Comparison of ENCODE assay signal across 17 cellular contexts in the genomic region with DNA sequence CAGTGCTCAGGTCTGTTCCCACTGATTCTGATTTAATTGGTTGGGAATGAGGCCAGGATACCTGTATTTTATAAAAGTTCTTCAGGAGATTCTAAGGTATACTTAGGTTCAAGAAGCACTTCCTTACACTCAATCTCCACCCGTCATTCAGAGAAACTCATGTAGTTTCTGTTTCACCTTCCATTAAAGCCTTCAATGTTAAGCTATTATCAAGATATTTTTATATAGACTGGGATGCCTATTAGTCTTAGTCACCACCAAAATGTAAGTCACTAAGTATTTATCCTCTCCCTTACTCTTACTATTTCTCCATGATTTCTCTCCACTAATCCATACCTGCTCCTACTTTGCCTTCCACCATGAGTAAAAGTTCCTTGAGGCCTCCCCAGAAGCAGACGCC. TPM values are rescaled to one million over a fixed set of nuclear protein-coding genes. Genes with fewer than 3 reads are reported as not detected.
A peak's percentile ranks its signal among the peaks of the same experiment; 100 is the strongest.
DNase-seq lines count a peak whose midpoint lies in the region; ATAC-seq and TF ChIP-seq lines count a peak whose summit lies in the region.
"Had no signal": no experiment of that assay in that cellular context is flagged by ENCODE, and none has a peak within 500 bp of the region (broad histone marks: within the 10 kb centered on the region; RNA-seq: fewer than 3 reads in every experiment).

No MANE protein-coding gene starts in this region.

- TF ChIP-seq CTCF in RWPE1 (conservative IDR thresholded peaks at IDR 0.05; ENCODE audit: low read depth) (no peak), foreskin keratinocyte (conservative IDR thresholded peaks at IDR 0.05) (no peak), spleen (IDR thresholded peaks at IDR 0.05 in 8 of 11, conservative IDR thresholded peaks at IDR 0.05 in 3 of 11) (no peak), tibial nerve (IDR thresholded peaks at IDR 0.05) (no peak)

- intact Hi-C loops in spleen (cut with DNase I; ENCODE audit: low total_unique reads), result no loop called here

- H3K9me3 ChIP-seq in spleen, result no peaks in the 10 kb centered on the region
- no peaks in the 10 kb centered on the region for H3K9me3 ChIP-seq in tibial nerve
- H3K9me3 ChIP-seq: neutrophil, right atrium auricular region had no signal

- H3K27me3 ChIP-seq in foreskin keratinocyte (no peaks in the 10 kb centered on the region), spleen (replicated peaks in 1 of 7) (no peaks in the 10 kb centered on the region), tibial nerve (no peaks in the 10 kb centered on the region)
- H3K27me3 ChIP-seq: neutrophil, right atrium auricular region had no signal

- ATAC-seq in GM18498 (IDR thresholded peaks at IDR 0.05; ENCODE audit: unreplicated experiment) (peak; percentile 54), foreskin keratinocyte (peak; percentile 59)

- no peak for TF ChIP-seq EP300 in tibial nerve (IDR thresholded peaks at IDR 0.05)

- H3K27ac ChIP-seq in RWPE1, result no peak overlapping the region
- peak overlapping the region; percentile 21 for H3K27ac ChIP-seq in foreskin keratinocyte
- peak overlapping the region in 5 of 8 donors; percentile 20 to 68 (median 63) for H3K27ac ChIP-seq in spleen
- H3K27ac ChIP-seq in tibial nerve, result no peak overlapping the region
- H3K27ac ChIP-seq: neutrophil, right atrium auricular region had no signal

- CTCF ChIA-PET in RWPE1 (lab: Yijun Ruan, JAX), result no interaction called here

- DNase-seq in RWPE1 (ENCODE audit: low spot score) (peak; percentile 66), foreskin keratinocyte (peak in 1 of 2 donors; percentile 59), spleen (no peak), NCI-H1417 (lab: John Stamatoyannopoulos, UW) (no peak), MV-4-11 (lab: John Stamatoyannopoulos, UW) (no peak), tibial nerve (ENCODE audit: low spot score in 2 of 2) (no peak)
- DNase-seq: CD8-positive, alpha-beta memory T cell; DMS53; effector memory CD4-positive, alpha-beta T cell; head of caudate nucleus; HFFc6; NCI-H1436 treated with DMSO at 0.1 percent for 48 hours; NCI-H526; SW 1271 had no signal

- peaks cover 18% of the 10 kb centered on the region for H3K4me1 ChIP-seq in foreskin keratinocyte
- H3K4me1 ChIP-seq in spleen, result peaks cover 0 to 12% (median 0%) of the 10 kb centered on the region in 6 donors
- peaks cover 0 to 7% (median 0%) of the 10 kb centered on the region in 4 donors for H3K4me1 ChIP-seq in tibial nerve
- H3K4me1 ChIP-seq: right atrium auricular region had no signal

- no peak overlapping the region for H3K4me3 ChIP-seq in spleen
- H3K4me3 ChIP-seq in tibial nerve, result no peak overlapping the region
- H3K4me3 ChIP-seq: right atrium auricular region had no signal

- WGBS in spleen, 5 donors, result 74 to 89% (median 81%) methylated on average over 2 of the region's 2 CpGs
- WGBS in tibial nerve, 2 donors, result 86 to 90% methylated on average over 2 of the region's 2 CpGs

- TF ChIP-seq POLR2A in spleen (IDR thresholded peaks at IDR 0.05) (no peak), tibial nerve (IDR thresholded peaks at IDR 0.05) (no peak)

- H3K36me3 ChIP-seq in spleen, result no peaks in the 10 kb centered on the region
- no peaks in the 10 kb centered on the region for H3K36me3 ChIP-seq in tibial nerve
- H3K36me3 ChIP-seq: neutrophil, right atrium auricular region had no signal

- POLR2A ChIA-PET in RWPE1 (lab: Yijun Ruan, JAX; ENCODE audit: low non-redundant PET), result no interaction called here

RNA-seq across cellular contexts. Expression of a gene that starts 38.1 kb away (rescaled TPM):
- total RNA-seq in foreskin keratinocyte (40.2 and 43.1 TPM in 2 replicates), spleen (100 to 1,000 TPM in 2 of 7 donors, 10 to 100 TPM in 5; 39.7 to 132 (median 92.6) TPM), tibial nerve (10 to 100 TPM; 21.8 to 43.2 (median 32.0) TPM)
- polyA plus RNA-seq in foreskin keratinocyte (9.9 and 15.5 TPM in 2 replicates), spleen (10 to 100 TPM in 2 of 3 donors, 1 to 10 TPM in 1; 9.2 to 33.8 (median 20.0) TPM)

Comparison
In these comparisons a context has a peak if more than half of its experiments do, and no peak if none do; other contexts are left out.
1. H3K27ac ChIP-seq: peak in foreskin keratinocyte (single experiment) and spleen (5 of 8); none in RWPE1 (single experiment) and tibial nerve (0 of 4).